30 cellular contexts compared by ENCODE assay signal in the genomic region with DNA sequence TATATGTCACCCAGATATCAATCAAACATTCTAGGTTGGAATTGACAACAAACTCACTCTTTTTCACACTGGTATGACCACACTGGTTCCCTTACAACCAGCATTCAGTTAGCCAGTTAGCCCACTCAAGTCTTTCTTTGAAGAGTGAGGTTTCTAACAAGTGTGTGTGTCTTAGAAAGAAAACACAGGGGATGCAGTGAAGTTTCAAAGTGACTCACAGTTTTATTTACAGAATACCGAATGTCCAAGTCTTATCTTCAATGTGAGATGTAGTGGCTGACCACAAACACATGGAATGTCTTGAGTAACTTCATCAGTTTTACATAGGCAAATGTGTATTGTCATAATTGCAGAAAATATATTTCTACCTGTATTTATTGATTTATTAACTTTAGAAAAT.
DNase-seq lines count a peak whose midpoint lies in the region; FAIRE-seq and TF ChIP-seq lines count a peak whose summit lies in the region.
"Had no signal": no experiment of that assay in that cellular context is flagged by ENCODE, and none has a peak within 500 bp of the region (broad histone marks: within the 10 kb centered on the region; RNA-seq: fewer than 3 reads in every experiment).

No MANE protein-coding gene starts in this region.

- TF ChIP-seq CTCF in H1 (IDR thresholded peaks at IDR 0.05; ENCODE audit: control extremely low read depth in 1 of 3, insufficient read depth in 1 of 3, low read depth in 1 of 3, low read length in 3 of 3) (no peak), retinal pigment epithelial cell (conservative IDR thresholded peaks at IDR 0.05; ENCODE audit: low read depth, low read length) (no peak)

- no peak for TF ChIP-seq RAD21 in H1 (IDR thresholded peaks at IDR 0.05 in 1 of 2, conservative IDR thresholded peaks at IDR 0.05 in 1 of 2; ENCODE audit: low read depth in 2 of 2, low read length in 2 of 2)

- POLR2A ChIA-PET in H1 (lab: Charles Lee; ENCODE audit: partially characterized antibody), result no interaction called here

- H2BK120ac ChIP-seq in H1 (replicated peaks; ENCODE audit: low read depth, low read length), result no peak overlapping the region

- no peaks in the 10 kb centered on the region for H4K20me1 ChIP-seq in H1 (replicated peaks in 1 of 2; ENCODE audit: control insufficient read depth in 1 of 2, insufficient read depth in 2 of 2, low read length in 2 of 2)
- H4K20me1 ChIP-seq: BLaER1 had no signal

- no peak overlapping the region for H4K8ac ChIP-seq in H1 (ENCODE audit: extremely low read depth, insufficient read depth, low read length)

- no peaks in the 10 kb centered on the region for H3K9me3 ChIP-seq in H1 (ENCODE audit: insufficient read depth in 2 of 2, low read depth in 1 of 2, low read length in 1 of 2)
- H3K9me3 ChIP-seq: BLaER1, breast epithelium, colonic mucosa, right lobe of liver, stomach, thyroid gland, vagina had no signal

- no peak overlapping the region for H4K5ac ChIP-seq in H1 (ENCODE audit: insufficient read length, low read depth, low read length)

- H3K4me2 ChIP-seq in H1 (ENCODE audit: insufficient read depth in 1 of 2, low read depth in 2 of 2, low read length in 2 of 2), result no peak overlapping the region
- H3K4me2 ChIP-seq: BLaER1 had no signal

- H3K79me1 ChIP-seq in H1 (ENCODE audit: low read depth, low read length), result no peaks in the 10 kb centered on the region

- no peak overlapping the region for H3K14ac ChIP-seq in H1 (ENCODE audit: insufficient read length)

- H3K23ac ChIP-seq in H1 (ENCODE audit: insufficient read length), result no peak overlapping the region

- H3K27ac ChIP-seq in H1 (ENCODE audit: low read depth, low read length), result no peak overlapping the region
- H3K27ac ChIP-seq: BLaER1, breast epithelium, colonic mucosa, right lobe of liver, stomach, thyroid gland, vagina had no signal

- 93% methylated on average over 1 of the region's 1 CpG; no CpG with 5 or more reads in 1 of the 2 experiments for WGBS in H1 (ENCODE audit: extremely low coverage in 1 of 2, insufficient coverage in 1 of 2, insufficient read length in 1 of 2, insufficient replicate concordance in 2 of 2, low coverage in 1 of 2, low lambda C conversion rate in 2 of 2, missing lambda C conversion rate in 1 of 2), 2 experiments

- H3K18ac ChIP-seq in H1 (ENCODE audit: extremely low read depth, low read length), result no peak overlapping the region

- no peaks in the 10 kb centered on the region for H3K79me2 ChIP-seq in H1 (ENCODE audit: control insufficient read depth in 1 of 2, insufficient read depth in 2 of 2, low read length in 2 of 2)

- no peaks in the 10 kb centered on the region for H3K4me1 ChIP-seq in H1 (replicated peaks in 1 of 4; ENCODE audit: control insufficient read depth in 3 of 4, insufficient read depth in 4 of 4, low read length in 3 of 4)
- H3K4me1 ChIP-seq: breast epithelium, colonic mucosa, right lobe of liver, stomach, thyroid gland, vagina had no signal

- no peak overlapping the region for H3K4ac ChIP-seq in H1 (replicated peaks; ENCODE audit: insufficient read length, low read depth, low read length)

- H3K9ac ChIP-seq in H1 (replicated peaks in 1 of 4; ENCODE audit: extremely low read depth in 1 of 4, low read depth in 3 of 4, low read length in 3 of 4), result no peak overlapping the region
- H3K9ac ChIP-seq: BLaER1 had no signal

- DNase-seq in HS-27A (ENCODE audit: low read depth) (peak; percentile 40), RCC 7860 (ENCODE audit: low spot score) (no peak), H1 (ENCODE audit: low read depth in 1 of 2, low spot score in 2 of 2) (no peak), retinal pigment epithelial cell (ENCODE audit: low read depth) (peak; percentile 19), occipital lobe (lab: John Stamatoyannopoulos, UW) (no peak), Kasumi-1 (lab: John Stamatoyannopoulos, UW) (no peak)
- no peak for DNase-seq in activated CD4-positive, CD25-positive, alpha-beta regulatory T cell (lab: John Stamatoyannopoulos, UW)
- DNase-seq: activated CD4-positive, alpha-beta memory T cell treated with anti-CD3 and anti-CD28 coated beads, Interleukin-2, amount 10 ng/mL, durations not matched to agents 7 days and 5 days; activated CD4-positive, alpha-beta T cell treated with anti-CD3 and anti-CD28 coated beads for 1 hour; activated CD8-positive, alpha-beta memory T cell treated with anti-CD3 and anti-CD28 coated beads, Interleukin-2, amount 50 U/mL, for 4 hours; activated naive CD4-positive, alpha-beta T cell treated with Interleukin-2 at 50 U/mL for 16 hours; colonic mucosa; DMS153; effector CD4-positive, alpha-beta T cell; glutamatergic neuron; H9; islet precursor cell; NCI-H1105 treated with DMSO at 0.1 percent for 48 hours; NCI-H2029; NCI-H524 treated with DMSO at 0.1 percent for 48 hours; NK-92 treated with Interleukin-12 subunit alpha and Interleukin-12 subunit beta, amount 100 ng/mL, for 24 hours; right lobe of liver; SHP77 treated with DMSO at 0.1 percent for 48 hours; stimulated activated CD4-positive, alpha-beta T cell treated with anti-CD3 and anti-CD28 coated beads, Interleukin-2, amount 100 ng/mL, for 48 hours; stomach; thyroid gland had no signal

- H3K27me3 ChIP-seq in H1 (replicated peaks in 1 of 4; ENCODE audit: control insufficient read depth in 3 of 4, extremely low read depth in 1 of 4, insufficient read depth in 3 of 4, low read length in 3 of 4), result no peaks in the 10 kb centered on the region
- H3K27me3 ChIP-seq: BLaER1, breast epithelium, colonic mucosa, right lobe of liver, stomach, thyroid gland, vagina had no signal

- H3K23me2 ChIP-seq in H1 (ENCODE audit: low read depth, low read length), result no peaks in the 10 kb centered on the region

- H3K4me3 ChIP-seq in H1 (ENCODE audit: extremely low read depth in 1 of 4, insufficient read depth in 2 of 4, low read depth in 3 of 4, low read length in 4 of 4), result no peak overlapping the region
- no peak overlapping the region for H3K4me3 ChIP-seq in retinal pigment epithelial cell (ENCODE audit: low read length)
- H3K4me3 ChIP-seq: BLaER1, breast epithelium, colonic mucosa, right lobe of liver, stomach, thyroid gland, vagina had no signal

- no peaks in the 10 kb centered on the region for H3K36me3 ChIP-seq in H1 (ENCODE audit: control insufficient read depth in 2 of 4, insufficient read depth in 4 of 4, low read length in 3 of 4)
- H3K36me3 ChIP-seq: BLaER1, breast epithelium, colonic mucosa, right lobe of liver, stomach, thyroid gland, vagina had no signal

- no peak overlapping the region for H4K91ac ChIP-seq in H1 (replicated peaks; ENCODE audit: insufficient read length, low read length)

- CTCF ChIA-PET in H1 (lab: Charles Lee; ENCODE audit: partially characterized antibody), result interaction anchor here (0.9 kb wide), 1 partner anchor 9 kb away, joined by 3 read pairs; no protein-coding TSS in a partner anchor

- H2BK15ac ChIP-seq in H1 (ENCODE audit: low read length), result no peak overlapping the region

- H2AFZ ChIP-seq in H1 (ENCODE audit: low read length), result no peak overlapping the region

- H2BK12ac ChIP-seq in H1 (ENCODE audit: low read depth, low read length), result no peak overlapping the region

- H3K56ac ChIP-seq in H1 (replicated peaks; ENCODE audit: insufficient read length, low read depth, low read length), result no peak overlapping the region

- TF ChIP-seq EP300 in H1 (IDR thresholded peaks at IDR 0.05; ENCODE audit: borderline replicate concordance in 1 of 2, low read depth in 2 of 2, low read length in 2 of 2), result no peak

- no peak overlapping the region for H2AK5ac ChIP-seq in H1 (ENCODE audit: low read depth, low read length)

- H2BK20ac ChIP-seq in H1 (ENCODE audit: low read length), result no peak overlapping the region

- no peak overlapping the region for H2BK5ac ChIP-seq in H1 (ENCODE audit: low read depth, low read length)

- no peak for TF ChIP-seq POLR2A in H1 (IDR thresholded peaks at IDR 0.05; ENCODE audit: control extremely low read depth in 1 of 2, low read depth in 2 of 2, low read length in 2 of 2)

- peak; percentile 42 for FAIRE-seq in RCC 7860 (lab: Jason Lieb, UNC)
- FAIRE-seq in H1 (lab: Jason Lieb, UNC), result peak; percentile 28
- FAIRE-seq: GM12891 had no signal

TF ChIP-seq in H1, 55 proteins besides CTCF, POLR2A, EP300 and RAD21:
- no peak for TF ChIP-seq JUN (IDR thresholded peaks at IDR 0.05; ENCODE audit: low read depth, low read length)
- no peak for TF ChIP-seq KDM1A (IDR thresholded peaks at IDR 0.05; ENCODE audit: borderline replicate concordance, low read length)
- TF ChIP-seq SP1 (IDR thresholded peaks at IDR 0.05; ENCODE audit: low read depth, low read length), result no peak
- no peak for TF ChIP-seq TCF12 (IDR thresholded peaks at IDR 0.05; ENCODE audit: low read depth, low read length)
- TF ChIP-seq GTF2F1 (IDR thresholded peaks at IDR 0.05; ENCODE audit: borderline replicate concordance, low read depth, low read length), result no peak
- TF ChIP-seq BACH1 (IDR thresholded peaks at IDR 0.05; ENCODE audit: low read length), result no peak
- no peak for TF ChIP-seq FOSL1 (IDR thresholded peaks at IDR 0.05; ENCODE audit: insufficient read depth, low read depth, low read length)
- no peak for TF ChIP-seq SRF (IDR thresholded peaks at IDR 0.05; ENCODE audit: low read depth, low read length)
- TF ChIP-seq, protein P1, sequence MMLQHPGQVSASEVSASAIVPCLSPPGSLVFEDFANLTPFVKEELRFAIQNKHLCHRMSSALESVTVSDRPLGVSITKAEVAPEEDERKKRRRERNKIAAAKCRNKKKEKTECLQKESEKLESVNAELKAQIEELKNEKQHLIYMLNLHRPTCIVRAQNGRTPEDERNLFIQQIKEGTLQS (IDR thresholded peaks at IDR 0.05; ENCODE audit: insufficient read depth, low read depth, low read length), result no peak
- TF ChIP-seq TEAD4 (IDR thresholded peaks at IDR 0.05; ENCODE audit: low read depth, low read length), result no peak
- TF ChIP-seq KDM4A (IDR thresholded peaks at IDR 0.05; ENCODE audit: low read depth, low read length, severe bottlenecking), result no peak
- TF ChIP-seq, protein P2, sequence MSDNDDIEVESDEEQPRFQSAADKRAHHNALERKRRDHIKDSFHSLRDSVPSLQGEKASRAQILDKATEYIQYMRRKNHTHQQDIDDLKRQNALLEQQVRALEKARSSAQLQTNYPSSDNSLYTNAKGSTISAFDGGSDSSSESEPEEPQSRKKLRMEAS (IDR thresholded peaks at IDR 0.05), result no peak
- TF ChIP-seq MAFK (IDR thresholded peaks at IDR 0.05; ENCODE audit: low read depth, low read length), result no peak
- TF ChIP-seq YY1 (IDR thresholded peaks at IDR 0.05; ENCODE audit: low read depth, low read length), result no peak
- TF ChIP-seq PHF8 (conservative IDR thresholded peaks at IDR 0.05; ENCODE audit: low read depth, low read length), result no peak
- no peak for TF ChIP-seq NRF1 (IDR thresholded peaks at IDR 0.05; ENCODE audit: low read depth, low read length)
- TF ChIP-seq BCL11A (IDR thresholded peaks at IDR 0.05; ENCODE audit: low read depth in 2 of 2, low read length in 2 of 2), result no peak

Comparison
In these comparisons a context has a peak if more than half of its experiments do, and no peak if none do; other contexts are left out.
1. DNase-seq: peak in HS-27A (single experiment) and retinal pigment epithelial cell (single experiment); none in RCC 7860 (single experiment), H1 (0 of 2), occipital lobe (single experiment), activated CD4-positive, CD25-positive, alpha-beta regulatory T cell (0 of 4) and Kasumi-1 (0 of 2).